Comparison of ENCODE assay signal across 1 cellular context in genomic region chr2:68832161-68832869, GRCh38.
TF ChIP-seq lines count a peak whose summit lies in the region.

No MANE protein-coding gene starts in this region.

TF ChIP-seq in K562, 482 proteins besides CTCF, POLR2A, EP300 and RAD21 (continued from another document and continues in another):
- TF ChIP-seq ZNF592 (IDR thresholded peaks at IDR 0.05) (peak; percentile 85), ATF7 (IDR thresholded peaks at IDR 0.05) (0 out of 2 replicates have a peak, but pooled peaks have one; percentile 28), YY1 (IDR thresholded peaks at IDR 0.05; ENCODE audit: borderline replicate concordance in 1 of 3, control insufficient read depth in 1 of 3, extremely low read depth in 1 of 3, insufficient read depth in 3 of 3, insufficient read length in 1 of 3, insufficient replicate concordance in 2 of 3, low read depth in 1 of 3, low read length in 2 of 3) (peak in 1 of 3 experiments; percentile 9), HDAC1 (IDR thresholded peaks at IDR 0.05) (no peak), ELF4 (CRISPR knock-in tag; IDR thresholded peaks at IDR 0.05) (no peak), RBM14 (IDR thresholded peaks at IDR 0.05; ENCODE audit: borderline replicate concordance, insufficient read depth, low read depth, low read length) (no peak), MAX (CRISPR knock-in tag; IDR thresholded peaks at IDR 0.05) (peak; percentile 64), SRF (CRISPR knock-in tag; IDR thresholded peaks at IDR 0.05) (0 out of 4 replicates have a peak, but pooled peaks of 1 of the 2 experiments have one; percentile 15), BHLHE40 (IDR thresholded peaks at IDR 0.05; ENCODE audit: low read length) (peak; percentile 41; the same call in 1 of the 2 replicates), ZEB2 (IDR thresholded peaks at IDR 0.05) (no peak), TAL1 (IDR thresholded peaks at IDR 0.05) (no peak), HCFC1 (IDR thresholded peaks at IDR 0.05; ENCODE audit: low read depth, low read length) (no peak), USF1 (CRISPR knock-in tag; IDR thresholded peaks at IDR 0.05) (peak; percentile 52; the same call in 1 of the 2 replicates), E2F4 (CRISPR knock-in tag; IDR thresholded peaks at IDR 0.05; ENCODE audit: low read depth) (no peak), FOXP4 (CRISPR knock-in tag; IDR thresholded peaks at IDR 0.05; ENCODE audit: borderline replicate concordance) (no peak), PKNOX1 (IDR thresholded peaks at IDR 0.05) (0 out of 2 replicates have a peak, but pooled peaks have one; percentile 23), ZNF830 (CRISPR knock-in tag; IDR thresholded peaks at IDR 0.05) (no peak), CXXC5 (CRISPR knock-in tag; IDR thresholded peaks at IDR 0.05) (peak; percentile 23; the same call in 1 of the 2 replicates), ZNF175 (CRISPR knock-in tag; IDR thresholded peaks at IDR 0.05; ENCODE audit: low read depth) (peak; percentile 95), CEBPG (CRISPR knock-in tag; IDR thresholded peaks at IDR 0.05) (no peak), CEBPG (tag; conservative IDR thresholded peaks at IDR 0.05 in 1 of 2, IDR thresholded peaks at IDR 0.05 in 1 of 2) (peak; percentile 13 to 45; a peak in 1 of 4 replicates), MAZ (CRISPR knock-in tag; conservative IDR thresholded peaks at IDR 0.05 in 1 of 2, IDR thresholded peaks at IDR 0.05 in 1 of 2) (0 out of 4 replicates have a peak, but pooled peaks have one; percentile 28 to 59), ZNF395 (CRISPR knock-in tag; IDR thresholded peaks at IDR 0.05) (peak; percentile 88), MEF2D (tag; conservative IDR thresholded peaks at IDR 0.05; ENCODE audit: low read depth) (peak; percentile 68), GTF2E2 (tag; IDR thresholded peaks at IDR 0.05) (peak; percentile 38; the same call in 1 of the 2 replicates), USF2 (CRISPR knock-in tag; IDR thresholded peaks at IDR 0.05) (peak; percentile 66), BACH1 (tag; IDR thresholded peaks at IDR 0.05) (peak; percentile 73; the same call in 1 of the 2 replicates), MEF2A (IDR thresholded peaks at IDR 0.05; ENCODE audit: control insufficient read depth, low read depth, low read length) (peak; percentile 91), POLR2G (IDR thresholded peaks at IDR 0.05; ENCODE audit: low read depth, low read length) (no peak), DACH1 (IDR thresholded peaks at IDR 0.05; ENCODE audit: partially characterized antibody) (peak; percentile 32), PPARD (CRISPR knock-in tag; IDR thresholded peaks at IDR 0.05) (no peak), CBFB (CRISPR knock-in tag; IDR thresholded peaks at IDR 0.05) (no peak), HINFP (tag; conservative IDR thresholded peaks at IDR 0.05; ENCODE audit: low read depth) (peak; percentile 54; the same call in 1 of the 2 replicates), ZNF232 (CRISPR knock-in tag; IDR thresholded peaks at IDR 0.05) (no peak), VEZF1 (CRISPR knock-in tag; IDR thresholded peaks at IDR 0.05) (peak; percentile 17; the same call in 1 of the 2 replicates), E2F1 (CRISPR knock-in tag; IDR thresholded peaks at IDR 0.05) (no peak), EHMT2 (IDR thresholded peaks at IDR 0.05) (no peak), TFAP4 (CRISPR knock-in tag; IDR thresholded peaks at IDR 0.05; ENCODE audit: borderline replicate concordance) (peak; percentile 71), ERF (CRISPR knock-in tag; IDR thresholded peaks at IDR 0.05) (no peak), CBFA2T2 (conservative IDR thresholded peaks at IDR 0.05) (peak; percentile 24; the same call in 1 of the 2 replicates), CREM (IDR thresholded peaks at IDR 0.05; ENCODE audit: low read depth) (peak; percentile 57), ZNF324 (CRISPR knock-in tag; IDR thresholded peaks at IDR 0.05) (no peak), EGR1 (conservative IDR thresholded peaks at IDR 0.05) (peak; percentile 43; the same call in 1 of the 2 replicates), POLR2AphosphoS5 (IDR thresholded peaks at IDR 0.05; ENCODE audit: control insufficient read depth, insufficient read depth, low read depth, low read length) (0 out of 2 replicates have a peak, but pooled peaks have one; percentile 21), NR2C1 (IDR thresholded peaks at IDR 0.05) (no peak), NR2C1 (tag; IDR thresholded peaks at IDR 0.05) (peak; percentile 48; the same call in 1 of the 2 replicates), ZNF589 (CRISPR knock-in tag; IDR thresholded peaks at IDR 0.05; ENCODE audit: low read depth) (no peak; the same call in none of the 2 replicates), ZNF384 (IDR thresholded peaks at IDR 0.05; ENCODE audit: low read depth, low read length) (no peak), L3MBTL2 (IDR thresholded peaks at IDR 0.05) (peak; percentile 84)
